13 cellular contexts compared by ENCODE assay signal in genomic region chr18:3966985-3967856, GRCh38.
DNase-seq lines count a peak whose midpoint lies in the region; ATAC-seq and TF ChIP-seq lines count a peak whose summit lies in the region.
"Had no signal": no experiment of that assay in that cellular context is flagged by ENCODE, and none has a peak within 500 bp of the region (broad histone marks: within the 10 kb centered on the region; RNA-seq: fewer than 3 reads in every experiment).

No MANE protein-coding gene starts in this region.

- in situ Hi-C loops in Caki2 (cut with HindIII; ENCODE audit: low pct_unique_long_range_greater_than_20kb, low sequenced_read_pairs): no loop called here

- H2AK5ac ChIP-seq in mesendoderm (ENCODE audit: low read length): no peak overlapping the region

- no peak for TF ChIP-seq CTCF in chondrocyte (IDR thresholded peaks at IDR 0.05)

- H3K79me1 ChIP-seq in mesendoderm (ENCODE audit: low read length): no peaks in the 10 kb centered on the region

- H3K79me2 ChIP-seq in mesendoderm (ENCODE audit: control insufficient read depth, insufficient read depth, low read length): no peaks in the 10 kb centered on the region

- H3K9me3 Mint-ChIP-seq in chondrocyte (ENCODE audit: low read depth): no peaks in the 10 kb centered on the region
- H3K9me3 Mint-ChIP-seq: activated naive CD8-positive, alpha-beta T cell treated with anti-CD3 and anti-CD28 coated beads, Interleukin-2, amount 10 ng/mL, durations not matched to agents 7 days and 5 days; CD4-positive, alpha-beta memory T cell; T-cell had no signal

- H3K27me3 Mint-ChIP-seq in chondrocyte (ENCODE audit: low read depth): no peaks in the 10 kb centered on the region

- no peak overlapping the region for H3K18ac ChIP-seq in mesendoderm (ENCODE audit: low read length)

- H3K4me3 Mint-ChIP-seq in chondrocyte (ENCODE audit: unreplicated experiment): no peak overlapping the region
- H3K4me3 Mint-ChIP-seq: activated naive CD8-positive, alpha-beta T cell treated with anti-CD3 and anti-CD28 coated beads, Interleukin-2, amount 10 ng/mL, durations not matched to agents 7 days and 5 days; CD4-positive, alpha-beta memory T cell; T-cell had no signal

- H3K4ac ChIP-seq in mesendoderm (ENCODE audit: low read depth, low read length): no peak overlapping the region

- H3K23ac ChIP-seq in mesendoderm (ENCODE audit: low read length): no peak overlapping the region

- H4K5ac ChIP-seq in mesendoderm (ENCODE audit: low read length): no peak overlapping the region

- H3K27me3 ChIP-seq in MG63 (no peaks in the 10 kb centered on the region), mesendoderm (ENCODE audit: insufficient read depth, low read length, poor library complexity) (no peaks in the 10 kb centered on the region)
- H3K27me3 ChIP-seq: upper lobe of right lung had no signal

- peak overlapping the region; percentile 74 for H3K27ac Mint-ChIP-seq in chondrocyte (ENCODE audit: unreplicated experiment)
- H3K27ac Mint-ChIP-seq: activated naive CD8-positive, alpha-beta T cell treated with anti-CD3 and anti-CD28 coated beads, Interleukin-2, amount 10 ng/mL, durations not matched to agents 7 days and 5 days; CD4-positive, alpha-beta memory T cell; T-cell had no signal

- peak; percentile 49 for DNase-seq in Caki2 (ENCODE audit: low read depth)
- peak; percentile 90 for DNase-seq in MG63
- no peak for DNase-seq in chondrocyte (ENCODE audit: low spot score)
- peak; percentile 49 for DNase-seq in mesendoderm
- DNase-seq in NCI-H2196 treated with DMSO at 0.1 percent for 48 hours (lab: John Stamatoyannopoulos, UW; ENCODE audit: unreplicated experiment): no peak
- DNase-seq in D341Med (ENCODE audit: low spot score): no peak
- no peak for DNase-seq in NCI-H1436 treated with DMSO at 0.1 percent for 48 hours (lab: John Stamatoyannopoulos, UW)
- DNase-seq: activated naive CD8-positive, alpha-beta T cell treated with anti-CD3 and anti-CD28 coated beads, Interleukin-2, amount 10 ng/mL, durations not matched to agents 7 days and 5 days; CD4-positive, alpha-beta memory T cell; T-cell; upper lobe of right lung had no signal

- no peak overlapping the region for H3K56ac ChIP-seq in mesendoderm (ENCODE audit: low read length)

- no peak overlapping the region for H3K4me2 ChIP-seq in mesendoderm (ENCODE audit: low read length)

- H3K4me3 ChIP-seq in MG63 (no peak overlapping the region), mesendoderm (ENCODE audit: low read length) (no peak overlapping the region)
- H3K4me3 ChIP-seq: upper lobe of right lung had no signal

- no peaks in the 10 kb centered on the region for H3K9me3 ChIP-seq in MG63
- H3K9me3 ChIP-seq: upper lobe of right lung had no signal

- H2BK5ac ChIP-seq in mesendoderm (ENCODE audit: low read length): no peak overlapping the region

- H3K36me3 ChIP-seq in MG63: no peaks in the 10 kb centered on the region
- no peaks in the 10 kb centered on the region for H3K36me3 ChIP-seq in mesendoderm (ENCODE audit: control insufficient read depth, insufficient read depth, low read length)
- H3K36me3 ChIP-seq: upper lobe of right lung had no signal

- peaks cover 8% of the 10 kb centered on the region for H3K4me1 ChIP-seq in mesendoderm (ENCODE audit: control insufficient read depth, low read depth, low read length)
- H3K4me1 ChIP-seq: upper lobe of right lung had no signal

- H3K9ac ChIP-seq in mesendoderm (ENCODE audit: low read length): no peak overlapping the region

- peaks cover 1% of the 10 kb centered on the region for H3K36me3 Mint-ChIP-seq in chondrocyte (ENCODE audit: low read depth)
- H3K36me3 Mint-ChIP-seq: activated naive CD8-positive, alpha-beta T cell treated with anti-CD3 and anti-CD28 coated beads, Interleukin-2, amount 10 ng/mL, durations not matched to agents 7 days and 5 days; CD4-positive, alpha-beta memory T cell; T-cell had no signal

- H2BK120ac ChIP-seq in mesendoderm (ENCODE audit: low read depth, low read length): no peak overlapping the region

- H4K8ac ChIP-seq in mesendoderm (ENCODE audit: low read depth, low read length): no peak overlapping the region

- peaks cover 19% of the 10 kb centered on the region for H3K4me1 Mint-ChIP-seq in chondrocyte (ENCODE audit: low read depth)
- H3K4me1 Mint-ChIP-seq: activated naive CD8-positive, alpha-beta T cell treated with anti-CD3 and anti-CD28 coated beads, Interleukin-2, amount 10 ng/mL, durations not matched to agents 7 days and 5 days; CD4-positive, alpha-beta memory T cell; T-cell had no signal

- H2BK15ac ChIP-seq in mesendoderm (replicated peaks; ENCODE audit: low read depth): no peak overlapping the region

- no CpG with 5 or more reads among the region's 5 CpGs for WGBS in mesendoderm (ENCODE audit: extremely low coverage, insufficient coverage, low lambda C conversion rate)

- no peak for ATAC-seq in GM19023 (IDR thresholded peaks at IDR 0.05; ENCODE audit: unreplicated experiment)
- ATAC-seq: left lobe of liver, T-cell, upper lobe of right lung had no signal

- H3K27ac ChIP-seq in mesendoderm (ENCODE audit: low read depth, low read length): no peak overlapping the region
- H3K27ac ChIP-seq: upper lobe of right lung had no signal

Comparison
In these comparisons a context has a peak if more than half of its experiments do, and no peak if none do; other contexts are left out.
1. DNase-seq: peak in Caki2 (single experiment), MG63 (single experiment) and mesendoderm (single experiment); none in chondrocyte (single experiment), NCI-H2196 treated with DMSO at 0.1 percent for 48 hours (single experiment), D341Med (single experiment) and NCI-H1436 treated with DMSO at 0.1 percent for 48 hours (single experiment).